ENCODE assay signal across 23 cellular contexts in the genomic region with DNA sequence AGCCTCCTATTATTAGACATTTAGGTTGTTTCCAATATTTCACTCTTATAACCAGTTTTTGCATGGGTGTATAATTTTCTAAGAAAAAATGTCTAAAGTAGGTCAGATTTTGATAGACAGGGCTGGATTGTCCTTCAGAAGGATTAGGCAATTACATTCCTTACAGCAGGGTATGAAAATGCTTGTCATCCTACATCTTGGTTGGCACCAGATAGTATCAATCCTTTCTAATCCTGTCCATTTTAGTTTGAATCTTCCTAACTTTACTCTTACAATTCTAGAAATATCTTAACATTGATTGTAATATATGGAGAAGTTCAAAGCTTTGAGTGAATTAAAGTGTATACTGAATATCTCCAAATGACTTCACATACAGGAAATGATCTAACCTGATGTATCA.
"Had no signal": no experiment of that assay in that cellular context is flagged by ENCODE, and none has a peak within 500 bp of the region (broad histone marks: within the 10 kb centered on the region; RNA-seq: fewer than 3 reads in every experiment).

No MANE protein-coding gene starts in this region.

- H3K27ac Mint-ChIP-seq: activated CD8-positive, alpha-beta T cell treated with anti-CD3 and anti-CD28 coated beads for 36 hours; activated naive CD4-positive, alpha-beta T cell treated with anti-CD3 and anti-CD28 coated beads, Interleukin-2, amount 10 ng/mL, durations not matched to agents 7 days and 5 days; activated naive CD8-positive, alpha-beta T cell treated with anti-CD3 and anti-CD28 coated beads for 36 hours; activated T-cell treated with anti-CD3 and anti-CD28 coated beads, Interleukin-2, amount 50 U/mL, for 72 hours; activated T-helper 2 cell treated with anti-CD3 and anti-CD28 coated beads, Interferon-gamma antibody, Interleukin-2, Interleukin-4, amounts not matched to agents 10 μg/mL and 5 μg/mL and 100 μg/mL, durations not matched to agents 14 hours and 24 hours and 36 hours had no signal

- H3K27ac ChIP-seq: cardiac muscle cell, Peyer's patch, RWPE1, SJCRH30 had no signal

- H3K36me3 Mint-ChIP-seq: activated naive CD4-positive, alpha-beta T cell treated with anti-CD3 and anti-CD28 coated beads, Interleukin-2, amount 10 ng/mL, durations not matched to agents 7 days and 5 days had no signal

- DNase-seq: activated CD4-positive, CD25-positive, alpha-beta regulatory T cell; activated CD8-positive, alpha-beta memory T cell treated with anti-CD3 and anti-CD28 coated beads, Interleukin-2, amount 50 U/mL, for 4 hours; activated CD8-positive, alpha-beta T cell treated with anti-CD3 and anti-CD28 coated beads for 36 hours; activated gamma-delta T cell treated with Interleukin-2 at 50 U/mL for 16 hours; activated naive CD4-positive, alpha-beta T cell treated with anti-CD3 and anti-CD28 coated beads, Interleukin-2, amount 10 ng/mL, durations not matched to agents 7 days and 5 days; activated naive CD8-positive, alpha-beta T cell treated with anti-CD3 and anti-CD28 coated beads for 36 hours; activated T-cell treated with anti-CD3 and anti-CD28 coated beads, Interleukin-2, amount 50 U/mL, for 72 hours; MM.1S; NCI-H1092; NCI-H1417; NCI-H1930; NCI-H2107; NCI-H2171 treated with DMSO at 0.1 percent for 48 hours; NCI-H526 treated with DMSO at 0.1 percent for 48 hours; Peyer's patch; Right ventricle myocardium superior; SK-N-SH; T-helper 1 cell had no signal

- H3K9ac ChIP-seq: SK-N-SH had no signal

- H3K9me2 ChIP-seq: SK-N-SH had no signal

- H3K4me3 ChIP-seq: cardiac muscle cell, Peyer's patch, SJCRH30 had no signal

- H3K4me3 Mint-ChIP-seq: activated CD8-positive, alpha-beta T cell treated with anti-CD3 and anti-CD28 coated beads for 36 hours; activated naive CD4-positive, alpha-beta T cell treated with anti-CD3 and anti-CD28 coated beads, Interleukin-2, amount 10 ng/mL, durations not matched to agents 7 days and 5 days; activated naive CD8-positive, alpha-beta T cell treated with anti-CD3 and anti-CD28 coated beads for 36 hours; activated T-cell treated with anti-CD3 and anti-CD28 coated beads, Interleukin-2, amount 50 U/mL, for 72 hours had no signal

- H3K4me2 ChIP-seq: SK-N-SH had no signal

- H3K9me3 ChIP-seq: Peyer's patch, SK-N-SH had no signal

- H3K27me3 Mint-ChIP-seq: activated CD8-positive, alpha-beta T cell treated with anti-CD3 and anti-CD28 coated beads for 36 hours had no signal

- ATAC-seq: activated CD8-positive, alpha-beta T cell treated with anti-CD3 and anti-CD28 coated beads for 36 hours had no signal

- H3K4me1 Mint-ChIP-seq: activated naive CD4-positive, alpha-beta T cell treated with anti-CD3 and anti-CD28 coated beads, Interleukin-2, amount 10 ng/mL, durations not matched to agents 7 days and 5 days had no signal

- H3K36me3 ChIP-seq: brain microvascular endothelial cell, cardiac muscle cell, Peyer's patch, SJCRH30 had no signal

- H3K27me3 ChIP-seq: brain microvascular endothelial cell, cardiac muscle cell, Peyer's patch, SJCRH30 had no signal

- H3K4me1 ChIP-seq: Peyer's patch had no signal
